In the genomic region with DNA sequence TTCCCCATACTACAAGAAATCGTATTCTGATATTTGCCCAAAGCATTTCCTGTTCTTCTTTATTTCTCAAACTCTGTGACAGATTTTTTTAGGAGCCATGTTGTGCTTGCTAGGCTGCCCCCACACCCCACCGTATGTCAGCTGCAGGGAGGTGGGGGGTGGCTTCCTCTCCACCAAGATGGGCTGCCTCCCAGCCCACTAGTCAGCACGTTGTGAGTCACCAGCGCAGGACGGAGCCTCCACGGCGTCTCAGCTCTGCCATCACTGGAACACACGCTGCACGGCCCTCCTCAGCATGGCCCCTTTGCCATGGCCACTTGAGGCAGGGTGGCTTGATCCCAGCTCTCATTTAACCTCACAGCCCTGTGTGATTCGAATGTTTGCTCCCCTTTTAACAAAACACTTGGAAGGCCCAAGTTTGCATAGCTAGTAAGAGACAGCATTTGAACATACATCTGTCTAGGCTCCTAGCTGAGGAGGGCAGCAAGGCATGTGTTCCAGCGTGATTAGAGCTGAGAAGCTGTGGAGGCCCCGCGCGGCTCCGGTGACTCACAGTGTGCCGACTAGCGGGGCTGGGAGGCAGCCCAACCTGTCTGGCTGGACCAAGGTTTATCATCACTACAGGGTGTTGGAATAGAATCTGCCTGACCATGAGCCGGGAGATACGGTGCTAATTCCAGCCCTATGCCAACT, we compare ENCODE assay signal across 14 cellular contexts.
DNase-seq lines count a peak whose midpoint lies in the region; ATAC-seq, FAIRE-seq and TF ChIP-seq lines count a peak whose summit lies in the region.
"Had no signal": no experiment of that assay in that cellular context is flagged by ENCODE, and none has a peak within 500 bp of the region (broad histone marks: within the 10 kb centered on the region; RNA-seq: fewer than 3 reads in every experiment).

No MANE protein-coding gene starts in this region.

- CTCF ChIA-PET in Panc1 (lab: Charles Lee) = no interaction called here

- no TSS peak for BruUV-seq in Panc1 (replicated peaks; lab: Mats Ljungman, UMichigan)

- FAIRE-seq in H54 (lab: Jason Lieb, UNC) = no peak
- FAIRE-seq: islet of Langerhans had no signal

- no peak for TF ChIP-seq POLR2A in H54 (IDR thresholded peaks at IDR 0.05; ENCODE audit: low read depth, low read length)

- DNase-seq in H54 (ENCODE audit: insufficient read length, low spot score) (peak; percentile 16), Panc1 (ENCODE audit: low read depth, low spot score) (no peak), fibroblast of pulmonary artery (ENCODE audit: low read depth) (peak; percentile 67), posterior cingulate gyrus (peak in 7 of 10 donors; percentile 42 to 94 (median 76)), SHP77 (lab: John Stamatoyannopoulos, UW) (no peak), SIG-M5 (lab: John Stamatoyannopoulos, UW) (no peak)
- DNase-seq: cortex of kidney, foreskin melanocyte, NCI-H2171, right lobe of liver had no signal

- in situ Hi-C loops in Panc1 (cut with HindIII; ENCODE audit: low pct_unique_long_range_greater_than_20kb, low sequenced_read_pairs) = no loop called here

- no peak overlapping the region for H3K4me3 ChIP-seq in Panc1 (ENCODE audit: low read depth in 2 of 2, low read length in 2 of 2)
- no peak overlapping the region for H3K4me3 ChIP-seq in fibroblast of pulmonary artery (replicated peaks; ENCODE audit: low read depth, low read length)
- H3K4me3 ChIP-seq: right lobe of liver had no signal

- no peak overlapping the region for H3K27ac ChIP-seq in Panc1 (ENCODE audit: low read length)
- H3K27ac ChIP-seq: right lobe of liver had no signal

- H3K36me3 ChIP-seq in Panc1 (ENCODE audit: control insufficient read depth, insufficient read depth, low read length) = no peaks in the 10 kb centered on the region
- H3K36me3 ChIP-seq: right lobe of liver had no signal

- ATAC-seq in Panc1 (peak; percentile 52), HG02610 (IDR thresholded peaks at IDR 0.05; ENCODE audit: unreplicated experiment) (no peak), HG02798 (IDR thresholded peaks at IDR 0.05; ENCODE audit: poor library complexity, unreplicated experiment) (no peak)
- ATAC-seq: activated naive CD4-positive, alpha-beta T cell treated with anti-CD3 and anti-CD28 coated beads, Interleukin-2, amount 50 U/mL, for 72 hours; right lobe of liver had no signal

- H3K27me3 ChIP-seq in Panc1 (ENCODE audit: control insufficient read depth, insufficient read depth, low read length) = peaks cover 18% of the 10 kb centered on the region
- H3K27me3 ChIP-seq: right lobe of liver had no signal

- no peak for TF ChIP-seq CTCF in Panc1 (IDR thresholded peaks at IDR 0.05)
- peak; percentile 20 for TF ChIP-seq CTCF in fibroblast of pulmonary artery (IDR thresholded peaks at IDR 0.05; ENCODE audit: low read length, missing control alignments)

- no peaks in the 10 kb centered on the region for H3K4me1 ChIP-seq in Panc1 (ENCODE audit: control insufficient read depth, insufficient read depth, low read length)
- H3K4me1 ChIP-seq: right lobe of liver had no signal

- intact Hi-C loops in Panc1 (cut with micrococcal nuclease; ENCODE audit: unreplicated experiment) = no loop called here
- intact Hi-C loops in posterior cingulate gyrus (cut with DNase I) = no loop called here

- H3K9me3 ChIP-seq in Panc1 (ENCODE audit: control insufficient read depth, insufficient read depth, low read depth, low read length) = no peaks in the 10 kb centered on the region
- H3K9me3 ChIP-seq: right lobe of liver had no signal

- POLR2A ChIA-PET in Panc1 (lab: Charles Lee) = no interaction called here

Comparison
In these comparisons a context has a peak if more than half of its experiments do, and no peak if none do; other contexts are left out.
1. DNase-seq: peak in H54 (single experiment), fibroblast of pulmonary artery (single experiment) and posterior cingulate gyrus (7 of 10); none in Panc1 (single experiment), SHP77 (0 of 2) and SIG-M5 (single experiment).